1 cellular context compared by ENCODE assay signal in the genomic region with DNA sequence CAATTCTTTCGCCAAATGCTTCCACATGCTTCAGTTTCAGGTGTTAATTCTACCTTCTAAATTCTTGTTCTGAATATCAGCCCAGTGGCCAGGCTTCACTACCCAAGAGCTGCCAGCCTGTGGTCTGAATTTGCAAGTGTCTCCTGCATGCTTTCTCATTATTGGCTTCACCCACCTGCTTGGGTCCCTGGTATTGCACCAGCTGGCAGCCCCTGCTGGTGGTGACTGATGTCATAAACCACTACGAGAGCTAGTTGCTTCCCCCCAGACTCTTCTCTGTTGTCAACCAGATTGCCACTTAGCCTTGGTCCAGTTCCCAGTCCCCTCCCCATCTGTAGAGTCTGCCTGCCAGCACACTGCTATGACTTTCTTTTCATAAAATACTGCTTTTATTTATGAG.
TF ChIP-seq lines count a peak whose summit lies in the region.

No MANE protein-coding gene starts in this region.

TF ChIP-seq in GM23338, 12 proteins besides CTCF, POLR2A, EP300 and RAD21 (continued from another document):
- TF ChIP-seq EZH2phosphoT487 (IDR thresholded peaks at IDR 0.05; ENCODE audit: unreplicated experiment): no peak
- no peak for TF ChIP-seq STAT1 (IDR thresholded peaks at IDR 0.05; ENCODE audit: unreplicated experiment)
- TF ChIP-seq EZH2 (IDR thresholded peaks at IDR 0.05; ENCODE audit: low read depth, unreplicated experiment): no peak
- no peak for TF ChIP-seq ZNF331 (CRISPR knock-in tag; IDR thresholded peaks at IDR 0.05; ENCODE audit: low read depth)
- TF ChIP-seq POLR2AphosphoS5 (IDR thresholded peaks at IDR 0.05; ENCODE audit: low read depth): no peak
- TF ChIP-seq REST (IDR thresholded peaks at IDR 0.05; ENCODE audit: unreplicated experiment): no peak
- TF ChIP-seq JUNB (IDR thresholded peaks at IDR 0.05; ENCODE audit: unreplicated experiment): no peak
- no peak for TF ChIP-seq ZNF114 (CRISPR knock-in tag; IDR thresholded peaks at IDR 0.05)
- no peak for TF ChIP-seq ETS1 (IDR thresholded peaks at IDR 0.05)
